Comparison of ENCODE assay signal across 10 cellular contexts in genomic region chr7:135664046-135664589, GRCh38. TPM values are rescaled to one million over a fixed set of nuclear protein-coding genes. Genes with fewer than 3 reads are reported as not detected.
A peak's percentile ranks its signal among the peaks of the same experiment; 100 is the strongest.
DNase-seq lines count a peak whose midpoint lies in the region; ATAC-seq, FAIRE-seq and TF ChIP-seq lines count a peak whose summit lies in the region.
"Had no signal": no experiment of that assay in that cellular context is flagged by ENCODE, and none has a peak within 500 bp of the region (broad histone marks: within the 10 kb centered on the region; RNA-seq: fewer than 3 reads in every experiment).

No MANE protein-coding gene starts in this region.

- no peaks in the 10 kb centered on the region for H3K27me3 Mint-ChIP-seq in activated naive CD4-positive, alpha-beta T cell treated with anti-CD3 and anti-CD28 coated beads, Interleukin-2, amount 10 ng/mL, durations not matched to agents 7 days and 5 days
- H3K27me3 Mint-ChIP-seq in T-helper 17 cell, result no peaks in the 10 kb centered on the region

- peak overlapping the region in 3 of 5 donors; percentile 15 to 99 (median 30) for H3K9ac ChIP-seq in subcutaneous abdominal adipose tissue (ENCODE audit: low read length in 5 of 5)

- H3K9me3 Mint-ChIP-seq in activated naive CD4-positive, alpha-beta T cell treated with anti-CD3 and anti-CD28 coated beads, Interleukin-2, amount 10 ng/mL, durations not matched to agents 7 days and 5 days, result no peaks in the 10 kb centered on the region

- TF ChIP-seq POLR2A in esophagus squamous epithelium (IDR thresholded peaks at IDR 0.05), result no peak

- H3K36me3 ChIP-seq in esophagus squamous epithelium (no peaks in the 10 kb centered on the region), subcutaneous abdominal adipose tissue (ENCODE audit: control insufficient read depth in 5 of 5, insufficient read depth in 5 of 5, low read length in 5 of 5) (no peaks in the 10 kb centered on the region), pancreas (no peaks in the 10 kb centered on the region)

- no peaks in the 10 kb centered on the region for H3K9me3 ChIP-seq in T-helper 17 cell (ENCODE audit: control insufficient read depth, low read length, poor library complexity, severe bottlenecking)
- H3K9me3 ChIP-seq in esophagus squamous epithelium, result no peaks in the 10 kb centered on the region
- H3K9me3 ChIP-seq in subcutaneous abdominal adipose tissue (ENCODE audit: control insufficient read depth in 5 of 5, low read length in 5 of 5), result no peaks in the 10 kb centered on the region
- no peaks in the 10 kb centered on the region for H3K9me3 ChIP-seq in pancreas

- H3K4me3 ChIP-seq in esophagus squamous epithelium (peak overlapping the region in 1 of 4 donors; percentile 88), subcutaneous abdominal adipose tissue (ENCODE audit: low read depth in 1 of 5, low read length in 5 of 5) (peak overlapping the region in 1 of 5 donors; percentile 96), pancreas (no peak overlapping the region)

- intact Hi-C loops in esophagus squamous epithelium (cut with DNase I) (no loop called here), pancreas (cut with DNase I) (no loop called here)

- WGBS in esophagus squamous epithelium, 2 donors, result 35 to 51% methylated on average over 3 of the region's 3 CpGs
- 73 to 77% methylated on average over 3 of the region's 3 CpGs for WGBS in pancreas, 2 donors

- no peak for FAIRE-seq in pancreas (lab: Jason Lieb, UNC)

- CTCF ChIA-PET in activated naive CD4-positive, alpha-beta T cell treated with anti-CD3 and anti-CD28 coated beads, Interleukin-2, amount 10 ng/mL, durations not matched to agents 7 days and 5 days (lab: Charles Lee), result interaction anchor here (2.1 to 4.2 kb wide), 2 partner anchors 10 to 19 kb away, joined by 8 to 39 read pairs; no protein-coding TSS in a partner anchor

- peak overlapping the region; percentile 24 for H3K27ac Mint-ChIP-seq in activated naive CD4-positive, alpha-beta T cell treated with anti-CD3 and anti-CD28 coated beads, Interleukin-2, amount 10 ng/mL, durations not matched to agents 7 days and 5 days
- peak overlapping the region; percentile 68 for H3K27ac Mint-ChIP-seq in T-helper 17 cell

- H3K4me1 ChIP-seq in esophagus squamous epithelium (peaks cover 7 to 49% (median 18%) of the 10 kb centered on the region in 3 donors), subcutaneous abdominal adipose tissue (ENCODE audit: control insufficient read depth in 5 of 5, insufficient read depth in 5 of 5, low read length in 5 of 5) (peaks cover 0 to 43% (median 31%) of the 10 kb centered on the region in 5 donors), pancreas (peaks cover 0 to 11% (median 4%) of the 10 kb centered on the region in 3 donors)

- no peaks in the 10 kb centered on the region for H3K27me3 ChIP-seq in esophagus squamous epithelium
- H3K27me3 ChIP-seq in subcutaneous abdominal adipose tissue (ENCODE audit: control insufficient read depth in 5 of 5, insufficient read depth in 4 of 5, low read length in 5 of 5), result no peaks in the 10 kb centered on the region
- H3K27me3 ChIP-seq in pancreas, result no peaks in the 10 kb centered on the region

- no peak for DNase-seq in activated naive CD4-positive, alpha-beta T cell treated with anti-CD3 and anti-CD28 coated beads, Interleukin-2, amount 10 ng/mL, durations not matched to agents 7 days and 5 days
- no peak for DNase-seq in activated naive CD4-positive, alpha-beta T cell treated with Interleukin-2 at 50 U/mL for 16 hours
- no peak for DNase-seq in T-helper 17 cell
- DNase-seq in esophagus squamous epithelium (lab: John Stamatoyannopoulos, UW), result no peak
- DNase-seq in pancreas, result no peak
- DNase-seq in middle frontal gyrus (ENCODE audit: extremely low spot score, low spot score), result no peak
- DNase-seq: DMS153; stimulated activated CD4-positive, alpha-beta T cell treated with anti-CD3 and anti-CD28 coated beads, Interleukin-12 subunit alpha, Interleukin-12 subunit beta, amount 100 ng/mL, for 4 hours had no signal

- ATAC-seq in T-helper 17 cell (no peak), pancreas (no peak), GM21390 (IDR thresholded peaks at IDR 0.05; ENCODE audit: unreplicated experiment) (no peak)

- TF ChIP-seq CTCF in esophagus squamous epithelium (IDR thresholded peaks at IDR 0.05) (no peak), pancreas (IDR thresholded peaks at IDR 0.05) (no peak)

- H3K27ac ChIP-seq in esophagus squamous epithelium (peak overlapping the region; percentile 47 to 99 (median 94)), subcutaneous abdominal adipose tissue (ENCODE audit: low read depth, low read length) (peak overlapping the region; percentile 100), pancreas (no peak overlapping the region)

- peaks cover 36% of the 10 kb centered on the region for H3K4me1 Mint-ChIP-seq in activated naive CD4-positive, alpha-beta T cell treated with anti-CD3 and anti-CD28 coated beads, Interleukin-2, amount 10 ng/mL, durations not matched to agents 7 days and 5 days
- H3K4me1 Mint-ChIP-seq in T-helper 17 cell, result peaks cover 21% of the 10 kb centered on the region

- peak overlapping the region; percentile 87 for H3K4me3 Mint-ChIP-seq in activated naive CD4-positive, alpha-beta T cell treated with anti-CD3 and anti-CD28 coated beads, Interleukin-2, amount 10 ng/mL, durations not matched to agents 7 days and 5 days
- H3K4me3 Mint-ChIP-seq in T-helper 17 cell, result peak overlapping the region; percentile 77

- H3K36me3 Mint-ChIP-seq in activated naive CD4-positive, alpha-beta T cell treated with anti-CD3 and anti-CD28 coated beads, Interleukin-2, amount 10 ng/mL, durations not matched to agents 7 days and 5 days, result peaks cover 23% of the 10 kb centered on the region
- H3K36me3 Mint-ChIP-seq in T-helper 17 cell (ENCODE audit: low read depth), result peaks cover 6% of the 10 kb centered on the region

RNA-seq across cellular contexts. Expression of gene STMP1, which starts 1.8 kb away (rescaled TPM):
- total RNA-seq in T-helper 17 cell (10 to 100 TPM; 15.7 to 20.7 TPM), esophagus squamous epithelium (10 to 100 TPM; 19.2 to 25.6 (median 23.1) TPM), pancreas (10 to 100 TPM in 3 of 6 donors, 1 to 10 TPM in 3; 7.2 to 20.0 (median 10.6) TPM)
- polyA plus RNA-seq in pancreas, result 10 to 100 TPM; 12.5 to 21.4 TPM

Comparison
In these comparisons a context has a peak if more than half of its experiments do, and no peak if none do; other contexts are left out.
1. H3K27ac ChIP-seq: peak in esophagus squamous epithelium (4 of 4) and subcutaneous abdominal adipose tissue (single experiment); none in pancreas (0 of 4).